ENCODE assay signal across 20 cellular contexts in the genomic region with DNA sequence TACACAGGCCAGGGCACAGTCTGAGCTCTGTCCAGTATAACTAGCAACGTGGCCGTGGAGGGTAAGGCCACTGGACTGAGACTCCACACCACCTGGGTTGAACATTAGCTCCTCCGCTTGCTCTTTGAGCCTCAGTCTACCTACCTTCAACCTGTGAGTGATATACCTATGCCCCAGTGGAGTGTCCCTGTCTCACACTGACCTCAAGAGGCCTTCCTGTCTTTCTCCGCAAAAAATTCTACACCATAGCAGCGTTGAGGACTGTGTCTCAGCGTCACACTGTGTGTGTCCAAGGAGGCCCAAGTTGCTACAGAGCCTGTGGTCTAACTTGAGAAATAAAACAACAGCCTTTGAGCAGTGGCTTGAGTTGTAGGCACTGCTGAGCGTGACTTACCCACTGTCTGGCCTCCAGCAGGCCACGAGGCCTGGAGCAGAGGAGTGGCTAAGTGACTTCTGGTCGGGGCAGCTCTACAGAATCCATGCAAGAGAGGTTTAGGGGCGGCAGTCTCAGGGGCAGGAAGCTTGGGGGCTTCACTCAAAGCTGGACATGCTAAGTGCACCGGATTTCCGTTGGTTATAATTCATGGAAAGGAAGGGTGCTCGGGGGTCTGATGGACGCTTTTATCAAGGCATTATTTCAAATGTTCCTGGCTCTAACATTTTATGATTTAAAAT. TPM values are rescaled to one million over a fixed set of nuclear protein-coding genes. Genes with fewer than 3 reads are reported as not detected.
DNase-seq lines count a peak whose midpoint lies in the region; ATAC-seq and TF ChIP-seq lines count a peak whose summit lies in the region.
"Had no signal": no experiment of that assay in that cellular context is flagged by ENCODE, and none has a peak within 500 bp of the region (broad histone marks: within the 10 kb centered on the region; RNA-seq: fewer than 3 reads in every experiment).

No MANE protein-coding gene starts in this region.

- H3K27me3 Mint-ChIP-seq in T-helper 2 cell treated with Interferon-gamma antibody and Interleukin-4, amounts not matched to agents 5 μg/mL and 100 μg/mL, for 36 hours (ENCODE audit: low read depth), result peaks cover 54% of the 10 kb centered on the region
- peaks cover 39% of the 10 kb centered on the region for H3K27me3 Mint-ChIP-seq in WTC11 (ENCODE audit: low read depth)
- peaks cover 15% of the 10 kb centered on the region for H3K27me3 Mint-ChIP-seq in memory B cell
- no peaks in the 10 kb centered on the region for H3K27me3 Mint-ChIP-seq in stimulated activated memory B cell treated with anti-CD40 and anti-IgM and Interleukin-4, amounts not matched to agents 10 μg/mL and 1 μg/mL and 100 μg/mL, for 72 hours

- CTCF ChIA-PET in WTC11 (lab: Charles Lee), result interaction anchor here (0.6 to 1.6 kb wide), 5 partner anchors 9 to 140 kb away, joined by 3 to 7 read pairs (median 4); no protein-coding TSS in a partner anchor

- ATAC-seq in WTC11 (no peak), memory B cell (ENCODE audit: low read depth) (no peak), GM21526 (IDR thresholded peaks at IDR 0.05; ENCODE audit: low FRiP score, unreplicated experiment) (no peak), GM19452 (IDR thresholded peaks at IDR 0.05; ENCODE audit: unreplicated experiment) (no peak), HG03460 (IDR thresholded peaks at IDR 0.05; ENCODE audit: unreplicated experiment) (no peak)
- ATAC-seq in stimulated activated memory B cell treated with anti-CD40 and anti-IgM and Interleukin-4, amounts not matched to agents 10 μg/mL and 1 μg/mL and 100 μg/mL, for 72 hours, result no peak

- POLR2A ChIA-PET in WTC11 (lab: Charles Lee), result no interaction called here

- no peak for DNase-seq in T-helper 2 cell treated with Interferon-gamma antibody and Interleukin-4, amounts not matched to agents 5 μg/mL and 100 μg/mL, for 36 hours (ENCODE audit: low spot score)
- DNase-seq in T-helper 2 cell (no peak), WTC11 (ENCODE audit: low spot score) (no peak), memory B cell (ENCODE audit: low spot score in 2 of 2) (no peak)
- DNase-seq: adrenal gland; BE2C; dorsolateral prefrontal cortex; gastrocnemius medialis; HCEC 1CT; left cardiac atrium; mucosa of descending colon; NCI-H748 treated with DMSO at 0.1 percent for 48 hours; ovary; SHP77 treated with DMSO at 0.1 percent for 48 hours; sigmoid colon; stimulated activated naive CD8-positive, alpha-beta T cell treated with anti-CD3 and anti-CD28 coated beads, Interleukin-15, amount 100 ng/mL, for 72 hours had no signal

- peaks cover 26% of the 10 kb centered on the region for H3K9me3 Mint-ChIP-seq in T-helper 2 cell treated with Interferon-gamma antibody and Interleukin-4, amounts not matched to agents 5 μg/mL and 100 μg/mL, for 36 hours
- peaks cover 19% of the 10 kb centered on the region for H3K9me3 Mint-ChIP-seq in WTC11
- peaks cover 6% of the 10 kb centered on the region for H3K9me3 Mint-ChIP-seq in memory B cell
- H3K9me3 Mint-ChIP-seq in stimulated activated memory B cell treated with anti-CD40 and anti-IgM and Interleukin-4, amounts not matched to agents 10 μg/mL and 1 μg/mL and 100 μg/mL, for 72 hours, result peaks cover 9% of the 10 kb centered on the region

- H3K36me3 Mint-ChIP-seq in T-helper 2 cell treated with Interferon-gamma antibody and Interleukin-4, amounts not matched to agents 5 μg/mL and 100 μg/mL, for 36 hours (ENCODE audit: low read depth), result peaks cover 5% of the 10 kb centered on the region
- H3K36me3 Mint-ChIP-seq in WTC11 (peaks cover 3% of the 10 kb centered on the region; the same call in 1 of the 2 replicates), memory B cell (no peaks in the 10 kb centered on the region)
- H3K36me3 Mint-ChIP-seq in stimulated activated memory B cell treated with anti-CD40 and anti-IgM and Interleukin-4, amounts not matched to agents 10 μg/mL and 1 μg/mL and 100 μg/mL, for 72 hours, result peaks cover 38% of the 10 kb centered on the region

- peaks cover 34% of the 10 kb centered on the region for H3K4me1 Mint-ChIP-seq in T-helper 2 cell treated with Interferon-gamma antibody and Interleukin-4, amounts not matched to agents 5 μg/mL and 100 μg/mL, for 36 hours (ENCODE audit: low read depth)
- peaks cover 25% of the 10 kb centered on the region for H3K4me1 Mint-ChIP-seq in WTC11
- peaks cover 16% of the 10 kb centered on the region for H3K4me1 Mint-ChIP-seq in memory B cell
- H3K4me1 Mint-ChIP-seq in stimulated activated memory B cell treated with anti-CD40 and anti-IgM and Interleukin-4, amounts not matched to agents 10 μg/mL and 1 μg/mL and 100 μg/mL, for 72 hours, result peaks cover 32% of the 10 kb centered on the region

- no peak for TF ChIP-seq CTCF in WTC11 (IDR thresholded peaks at IDR 0.05)

- H3K27ac Mint-ChIP-seq in T-helper 2 cell treated with Interferon-gamma antibody and Interleukin-4, amounts not matched to agents 5 μg/mL and 100 μg/mL, for 36 hours, result no peak overlapping the region
- H3K27ac Mint-ChIP-seq in WTC11 (no peak overlapping the region), memory B cell (no peak overlapping the region)
- no peak overlapping the region for H3K27ac Mint-ChIP-seq in stimulated activated memory B cell treated with anti-CD40 and anti-IgM and Interleukin-4, amounts not matched to agents 10 μg/mL and 1 μg/mL and 100 μg/mL, for 72 hours
- H3K27ac Mint-ChIP-seq: stimulated activated naive CD8-positive, alpha-beta T cell treated with anti-CD3 and anti-CD28 coated beads, Interleukin-15, amount 100 ng/mL, for 72 hours had no signal

- H3K4me3 Mint-ChIP-seq in T-helper 2 cell treated with Interferon-gamma antibody and Interleukin-4, amounts not matched to agents 5 μg/mL and 100 μg/mL, for 36 hours, result peak overlapping the region; percentile 45
- H3K4me3 Mint-ChIP-seq in WTC11 (peak overlapping the region; percentile 69), memory B cell (peak overlapping the region; percentile 79)
- H3K4me3 Mint-ChIP-seq in stimulated activated memory B cell treated with anti-CD40 and anti-IgM and Interleukin-4, amounts not matched to agents 10 μg/mL and 1 μg/mL and 100 μg/mL, for 72 hours, result peak overlapping the region; percentile 6

TF ChIP-seq in WTC11, 78 proteins besides CTCF, POLR2A, EP300 and RAD21:
- TF ChIP-seq ZNF263 (CRISPR knock-in tag; IDR thresholded peaks at IDR 0.05; ENCODE audit: low read depth), result no peak
- no peak for TF ChIP-seq ZNF281 (CRISPR knock-in tag; IDR thresholded peaks at IDR 0.05)
- TF ChIP-seq ETV6 (CRISPR knock-in tag; IDR thresholded peaks at IDR 0.05), result no peak
- TF ChIP-seq MLX (CRISPR knock-in tag; IDR thresholded peaks at IDR 0.05), result no peak
- TF ChIP-seq TCF7 (CRISPR knock-in tag; IDR thresholded peaks at IDR 0.05; ENCODE audit: low read depth), result no peak
- TF ChIP-seq, protein P1, sequence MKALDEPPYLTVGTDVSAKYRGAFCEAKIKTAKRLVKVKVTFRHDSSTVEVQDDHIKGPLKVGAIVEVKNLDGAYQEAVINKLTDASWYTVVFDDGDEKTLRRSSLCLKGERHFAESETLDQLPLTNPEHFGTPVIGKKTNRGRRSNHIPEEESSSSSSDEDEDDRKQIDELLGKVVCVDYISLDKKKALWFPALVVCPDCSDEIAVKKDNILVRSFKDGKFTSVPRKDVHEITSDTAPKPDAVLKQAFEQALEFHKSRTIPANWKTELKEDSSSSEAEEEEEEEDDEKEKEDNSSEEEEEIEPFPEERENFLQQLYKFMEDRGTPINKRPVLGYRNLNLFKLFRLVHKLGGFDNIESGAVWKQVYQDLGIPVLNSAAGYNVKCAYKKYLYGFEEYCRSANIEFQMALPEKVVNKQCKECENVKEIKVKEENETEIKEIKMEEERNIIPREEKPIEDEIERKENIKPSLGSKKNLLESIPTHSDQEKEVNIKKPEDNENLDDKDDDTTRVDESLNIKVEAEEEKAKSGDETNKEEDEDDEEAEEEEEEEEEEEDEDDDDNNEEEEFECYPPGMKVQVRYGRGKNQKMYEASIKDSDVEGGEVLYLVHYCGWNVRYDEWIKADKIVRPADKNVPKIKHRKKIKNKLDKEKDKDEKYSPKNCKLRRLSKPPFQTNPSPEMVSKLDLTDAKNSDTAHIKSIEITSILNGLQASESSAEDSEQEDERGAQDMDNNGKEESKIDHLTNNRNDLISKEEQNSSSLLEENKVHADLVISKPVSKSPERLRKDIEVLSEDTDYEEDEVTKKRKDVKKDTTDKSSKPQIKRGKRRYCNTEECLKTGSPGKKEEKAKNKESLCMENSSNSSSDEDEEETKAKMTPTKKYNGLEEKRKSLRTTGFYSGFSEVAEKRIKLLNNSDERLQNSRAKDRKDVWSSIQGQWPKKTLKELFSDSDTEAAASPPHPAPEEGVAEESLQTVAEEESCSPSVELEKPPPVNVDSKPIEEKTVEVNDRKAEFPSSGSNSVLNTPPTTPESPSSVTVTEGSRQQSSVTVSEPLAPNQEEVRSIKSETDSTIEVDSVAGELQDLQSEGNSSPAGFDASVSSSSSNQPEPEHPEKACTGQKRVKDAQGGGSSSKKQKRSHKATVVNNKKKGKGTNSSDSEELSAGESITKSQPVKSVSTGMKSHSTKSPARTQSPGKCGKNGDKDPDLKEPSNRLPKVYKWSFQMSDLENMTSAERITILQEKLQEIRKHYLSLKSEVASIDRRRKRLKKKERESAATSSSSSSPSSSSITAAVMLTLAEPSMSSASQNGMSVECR (CRISPR knock-in tag; IDR thresholded peaks at IDR 0.05; ENCODE audit: borderline replicate concordance), result no peak

RNA-seq across cellular contexts. Expression of gene MGLL, which starts 2.0 kb away (rescaled TPM):
- 0.73 to 0.96 TPM (median 0.94 TPM) in 3 replicates for total RNA-seq in WTC11 (2021)

Comparison
In these comparisons a context has a peak if more than half of its experiments do, and no peak if none do; other contexts are left out.
1. H3K4me3 Mint-ChIP-seq: peak in every context shown above with its lines; median percentile 79 in memory B cell; 69 in WTC11; 45 in T-helper 2 cell treated with Interferon-gamma antibody and Interleukin-4, amounts not matched to agents 5 μg/mL and 100 μg/mL, for 36 hours; 6 in stimulated activated memory B cell treated with anti-CD40 and anti-IgM and Interleukin-4, amounts not matched to agents 10 μg/mL and 1 μg/mL and 100 μg/mL, for 72 hours.